17 cellular contexts compared by ENCODE assay signal in genomic region chr3:160150525-160150924, GRCh38.
DNase-seq lines count a peak whose midpoint lies in the region; ATAC-seq and TF ChIP-seq lines count a peak whose summit lies in the region.
"Had no signal": no experiment of that assay in that cellular context is flagged by ENCODE, and none has a peak within 500 bp of the region (broad histone marks: within the 10 kb centered on the region; RNA-seq: fewer than 3 reads in every experiment).

No MANE protein-coding gene starts in this region.

- H3K4me3 ChIP-seq in cardiac fibroblast (replicated peaks in 1 of 2; ENCODE audit: low read depth in 2 of 2, low read length in 2 of 2) (no peak overlapping the region), skeletal muscle cell (ENCODE audit: low read depth, low read length) (no peak overlapping the region)
- H3K4me3 ChIP-seq: skin epidermis had no signal

- peak; percentile 60 for DNase-seq in ELR (ENCODE audit: low read depth)
- DNase-seq in M059J (ENCODE audit: low read depth): peak; percentile 77
- DNase-seq in cardiac fibroblast (ENCODE audit: low read depth in 2 of 2): peak; percentile 84 to 86
- DNase-seq in skeletal muscle cell (ENCODE audit: low read depth): peak; percentile 44
- no peak for DNase-seq in iPS-NIHi11 (ENCODE audit: low spot score)
- DNase-seq in NCI-H345 (lab: John Stamatoyannopoulos, UW): no peak
- DNase-seq: activated naive CD4-positive, alpha-beta T cell; activated T-cell treated with anti-CD3 and anti-CD28 coated beads for 4 hours; erythroblast; hippocampal formation; kidney glomerular epithelial cell; natural killer cell; NCI-H1930; stimulated activated CD4-positive, alpha-beta T cell treated with anti-CD3 and anti-CD28 coated beads, Interleukin-4, amount 100 ng/mL, for 4 hours; T-cell had no signal

- no peak for TF ChIP-seq CTCF in cardiac fibroblast (IDR thresholded peaks at IDR 0.05; ENCODE audit: low read depth, low read length)

- ATAC-seq in HG02588 (IDR thresholded peaks at IDR 0.05; ENCODE audit: unreplicated experiment): no peak
- ATAC-seq: natural killer cell, T-cell had no signal

Comparison
In these comparisons a context has a peak if more than half of its experiments do, and no peak if none do; other contexts are left out.
1. DNase-seq: peak in ELR (single experiment), M059J (single experiment), cardiac fibroblast (2 of 2) and skeletal muscle cell (single experiment); none in iPS-NIHi11 (single experiment) and NCI-H345 (single experiment).